ENCODE assay signal across 35 cellular contexts in genomic region chr4:109325698-109326097, GRCh38. TPM values are rescaled to one million over a fixed set of nuclear protein-coding genes. Genes with fewer than 3 reads are reported as not detected.
"Had no signal": no experiment of that assay in that cellular context is flagged by ENCODE, and none has a peak within 500 bp of the region (broad histone marks: within the 10 kb centered on the region; RNA-seq: fewer than 3 reads in every experiment).

No MANE protein-coding gene starts in this region.

- H3K4me1 ChIP-seq: adrenal gland, ascending aorta had no signal

- H3K27ac ChIP-seq: adrenal gland, ascending aorta, cardiac muscle cell, VCaP had no signal

- H3K4me3 ChIP-seq: adrenal gland, ascending aorta, cardiac muscle cell had no signal

- ATAC-seq: activated CD8-positive, alpha-beta T cell treated with anti-CD3 and anti-CD28 coated beads for 36 hours; activated naive CD4-positive, alpha-beta T cell treated with anti-CD3 and anti-CD28 coated beads, Interleukin-2, amount 50 U/mL, for 72 hours; activated T-cell treated with anti-CD3 and anti-CD28 coated beads, Interleukin-2, amount 50 U/mL, for 4 hours; activated T-cell treated with anti-CD3 and anti-CD28 coated beads, Interleukin-2, amount 50 U/mL, for 72 hours; activated T-helper 17 cell treated with anti-CD3 and anti-CD28 coated beads, Interleukin-2, amount 50 U/mL, for 72 hours had no signal

- H3K36me3 ChIP-seq: adrenal gland, ascending aorta, cardiac muscle cell had no signal

- H3K9me3 ChIP-seq: adrenal gland had no signal

- DNase-seq: activated B cell treated with CpG ODN at 0.5 μM for 24 hours; activated CD4-positive, alpha-beta memory T cell treated with anti-CD3 and anti-CD28 coated beads for 36 hours; activated CD4-positive, alpha-beta T cell treated with anti-CD3 and anti-CD28 coated beads for 4 hours; activated CD4-positive, alpha-beta T cell treated with anti-CD3 and anti-CD28 coated beads, Interleukin-2, amount 10 ng/mL, durations not matched to agents 24 days and 14 days; activated CD4-positive, alpha-beta T cell treated with anti-CD3 and anti-CD28 coated beads, Interleukin-2, amount 50 U/mL, for 1 hour; activated CD4-positive, alpha-beta T cell treated with anti-CD3 and anti-CD28 coated beads, Interleukin-2, amount 50 U/mL, for 4 hours; activated CD4-positive, CD25-positive, alpha-beta regulatory T cell treated with anti-CD3 and anti-CD28 coated beads, Interleukin-2, amount 50 U/mL, for 72 hours; activated CD8-positive, alpha-beta memory T cell treated with anti-CD3 and anti-CD28 coated beads, Interleukin-2, amount 50 U/mL, for 4 hours; activated CD8-positive, alpha-beta T cell treated with anti-CD3 and anti-CD28 coated beads for 36 hours; activated effector memory CD4-positive, alpha-beta T cell treated with anti-CD3 and anti-CD28 coated beads, Interleukin-2, amount 50 U/mL, for 16 hours; activated gamma-delta T cell treated with Interleukin-2 at 50 U/mL for 16 hours; activated naive CD4-positive, alpha-beta T cell; activated naive CD4-positive, alpha-beta T cell treated with anti-CD3 and anti-CD28 coated beads for 36 hours; activated naive CD4-positive, alpha-beta T cell treated with anti-CD3 and anti-CD28 coated beads, Interleukin-2, amount 50 U/mL, for 16 hours; activated naive CD8-positive, alpha-beta T cell treated with anti-CD3 and anti-CD28 coated beads for 36 hours; activated T-cell treated with anti-CD3 and anti-CD28 coated beads for 4 hours; activated T-cell treated with anti-CD3 and anti-CD28 coated beads, Interleukin-2, amount 50 U/mL, for 1 hour; activated T-cell treated with anti-CD3 and anti-CD28 coated beads, Interleukin-2, amount 50 U/mL, for 4 hours; activated T-cell treated with anti-CD3 and anti-CD28 coated beads, Interleukin-2, amount 50 U/mL, for 72 hours; adrenal gland; amniotic stem cell; caudate nucleus; cerebellar nuclear complex; T-helper 1 cell; T-helper 2 cell; T-helper 9 cell had no signal

- FAIRE-seq: bronchial epithelial cell, TTC549 had no signal

- H3K27me3 ChIP-seq: adrenal gland, ascending aorta, cardiac muscle cell had no signal

RNA-seq across cellular contexts. Expression of gene COL25A1, which starts 23.2 kb away (rescaled TPM):
- total RNA-seq: activated B cell treated with CpG ODN at 0.5 μM for 24 hours; activated CD4-positive, alpha-beta memory T cell treated with anti-CD3 and anti-CD28 coated beads for 36 hours; activated CD4-positive, alpha-beta T cell treated with anti-CD3 and anti-CD28 coated beads, Interleukin-2, amount 10 ng/mL, durations not matched to agents 24 days and 14 days; activated CD8-positive, alpha-beta memory T cell treated with anti-CD3 and anti-CD28 coated beads for 36 hours; activated CD8-positive, alpha-beta T cell treated with anti-CD3 and anti-CD28 coated beads for 36 hours; activated naive CD4-positive, alpha-beta T cell treated with anti-CD3 and anti-CD28 coated beads for 36 hours; activated naive CD4-positive, alpha-beta T cell treated with anti-CD3 and anti-CD28 coated beads, Interleukin-2, amount 50 U/mL, for 72 hours; activated T-helper 1 cell treated with anti-CD3 and anti-CD28 coated beads, Interleukin-12 subunit alpha, Interleukin-12 subunit beta, Interleukin-2, Interleukin-4 antibody, amounts not matched to agents 30 ng/mL and 10 ng/mL and 1 ng/mL, durations not matched to agents 14 hours and 24 hours and 36 hours had no signal
